ENCODE assay signal across 8 cellular contexts in genomic region chr17:82506402-82506801, GRCh38.
A peak's percentile ranks its signal among the peaks of the same experiment; 100 is the strongest.
DNase-seq lines count a peak whose midpoint lies in the region; ATAC-seq and TF ChIP-seq lines count a peak whose summit lies in the region.
"Not testable (repeated sequence)": the region's sequence is repeated elsewhere in the genome, so short reads cannot be mapped to it uniquely, and the experiment has no call there.

No MANE protein-coding gene starts in this region.

- not testable (repeated sequence) for H3K9ac ChIP-seq in DND-41 (ENCODE audit: low read depth, low read length)

- H3K4me1 ChIP-seq in DND-41 (ENCODE audit: insufficient read depth, low read length): not testable (repeated sequence)
- H3K4me1 ChIP-seq in RWPE2 (ENCODE audit: insufficient read depth, poor library complexity, severe bottlenecking): peaks cover 15% of the 10 kb centered on the region

- not testable (repeated sequence) for DNase-seq in DND-41; RWPE2 (ENCODE audit: low spot score)
- peak; percentile 48 for DNase-seq in activated naive CD4-positive, alpha-beta T cell treated with Interleukin-2 at 50 U/mL for 16 hours
- DNase-seq in stimulated activated CD4-positive, alpha-beta T cell treated with anti-CD3 and anti-CD28 coated beads, Interleukin-1b, Interleukin-23, amount 100 ng/mL, for 48 hours: peak; percentile 61

- TF ChIP-seq CTCF in DND-41 (IDR thresholded peaks at IDR 0.05; ENCODE audit: borderline replicate concordance, extremely low read depth, low read length, poor library complexity, severe bottlenecking); RWPE2 (IDR thresholded peaks at IDR 0.05; ENCODE audit: poor library complexity, severe bottlenecking): not testable (repeated sequence)

- ATAC-seq in DND-41 (ENCODE audit: insufficient read depth, low read depth): peak; percentile 50; the same call in 1 of the 3 replicates
- ATAC-seq in GM19023 (IDR thresholded peaks at IDR 0.05; ENCODE audit: unreplicated experiment): peak; percentile 70
- peak; percentile 84 for ATAC-seq in GM21528 (IDR thresholded peaks at IDR 0.05; ENCODE audit: low FRiP score, unreplicated experiment)
- ATAC-seq in HG03025 (IDR thresholded peaks at IDR 0.05; ENCODE audit: low FRiP score, unreplicated experiment): peak; percentile 74
- peak; percentile 81 for ATAC-seq in HG03575 (IDR thresholded peaks at IDR 0.05; ENCODE audit: extremely low read depth, insufficient number of reproducible peaks, low FRiP score, unreplicated experiment)
- ATAC-seq in RWPE2 (ENCODE audit: low read depth): peak; percentile 72

- H3K79me2 ChIP-seq in DND-41 (ENCODE audit: insufficient read depth, low read length): not testable (repeated sequence)

- H3K9me3 ChIP-seq in DND-41 (ENCODE audit: insufficient read depth, low read length, severe bottlenecking); RWPE2 (ENCODE audit: severe bottlenecking): not testable (repeated sequence)

- H3K4me2 ChIP-seq in DND-41 (ENCODE audit: insufficient read depth, low read length): not testable (repeated sequence)

- H4K20me1 ChIP-seq in DND-41 (ENCODE audit: insufficient read depth, low read length): not testable (repeated sequence)

- not testable (repeated sequence) for H3K27me3 ChIP-seq in DND-41 (ENCODE audit: insufficient read depth, low read length, poor library complexity); RWPE2 (ENCODE audit: insufficient read depth, poor library complexity, severe bottlenecking)

- H2AFZ ChIP-seq in DND-41 (ENCODE audit: low read depth, low read length): not testable (repeated sequence)

- not testable (repeated sequence) for H3K36me3 ChIP-seq in DND-41 (ENCODE audit: insufficient read depth, low read length); RWPE2 (ENCODE audit: low read depth)

- not testable (repeated sequence) for H3K27ac ChIP-seq in DND-41 (ENCODE audit: low read length); RWPE2 (ENCODE audit: poor library complexity, severe bottlenecking)

- H3K4me3 ChIP-seq in DND-41 (ENCODE audit: low read depth in 1 of 2, low read length in 2 of 2); RWPE2 (ENCODE audit: severe bottlenecking): not testable (repeated sequence)
